Comparison of ENCODE assay signal across 10 cellular contexts in genomic region chr12:47218191-47218654, GRCh38.
A peak's percentile ranks its signal among the peaks of the same experiment; 100 is the strongest.
DNase-seq lines count a peak whose midpoint lies in the region; ATAC-seq, FAIRE-seq and TF ChIP-seq lines count a peak whose summit lies in the region.
"Had no signal": no experiment of that assay in that cellular context is flagged by ENCODE, and none has a peak within 500 bp of the region (broad histone marks: within the 10 kb centered on the region; RNA-seq: fewer than 3 reads in every experiment).

No MANE protein-coding gene starts in this region.

- ATAC-seq in CD8-positive, alpha-beta T cell: peak; percentile 40
- peak; percentile 38 for ATAC-seq in GM21619 (IDR thresholded peaks at IDR 0.05; ENCODE audit: unreplicated experiment)
- ATAC-seq in T-helper 17 cell: peak; percentile 24
- ATAC-seq in lower lobe of right lung: no peak
- no peak for ATAC-seq in GM19452 (IDR thresholded peaks at IDR 0.05; ENCODE audit: unreplicated experiment)
- ATAC-seq: psoas muscle had no signal

- CTCF ChIA-PET in CD8-positive, alpha-beta T cell (lab: Charles Lee): interaction anchor here (0.6 to 2.0 kb wide), 8 partner anchors 11 to 208 kb away, joined by 3 to 16 read pairs (median 4); partner anchors contain the start of genes AMIGO2 and PCED1B

- peak in 4 of 7 experiments; percentile 45 to 69 (median 56) for DNase-seq in CD8-positive, alpha-beta T cell
- DNase-seq in T-helper 17 cell (no peak), lower lobe of right lung (no peak), kidney (no peak), HTR-8/SVneo (ENCODE audit: insufficient read length, low spot score) (no peak), MM.1S (no peak)
- DNase-seq: DMS153, psoas muscle had no signal

- no peaks in the 10 kb centered on the region for H4K20me1 ChIP-seq in MM.1S (ENCODE audit: insufficient read depth, low read length)

- H3K9me2 ChIP-seq in MM.1S (replicated peaks; ENCODE audit: insufficient read depth, low read length): no peaks in the 10 kb centered on the region

- intact Hi-C loops in CD8-positive, alpha-beta T cell (cut with DNase I, micrococcal nuclease): loop anchor here (2.0 to 10.0 kb wide), 9 partner anchors 133 to 1223 kb away; partner anchors contain the start of genes HDAC7 (in 1 of the 2), RPAP3 (in 1 of the 2), SCAF11 (in 1 of the 2) and SLC38A1 (in 1 of the 2)
- intact Hi-C loops in lower lobe of right lung (cut with DNase I): no loop called here
- intact Hi-C loops in kidney (cut with DNase I): no loop called here

- FAIRE-seq in kidney (lab: Jason Lieb, UNC) (no peak), HTR-8/SVneo (lab: Jason Lieb, UNC) (no peak)

- peaks cover 15% of the 10 kb centered on the region for H3F3A ChIP-seq in MM.1S (ENCODE audit: insufficient read depth, low read length)

- H3K27me3 ChIP-seq in CD8-positive, alpha-beta T cell (ENCODE audit: insufficient read depth, low read length): no peaks in the 10 kb centered on the region
- H3K27me3 ChIP-seq in lower lobe of right lung (ENCODE audit: low read depth): no peaks in the 10 kb centered on the region
- H3K27me3 ChIP-seq in MM.1S (replicated peaks; ENCODE audit: insufficient read depth, low read length): no peaks in the 10 kb centered on the region

- H3K27me3 Mint-ChIP-seq in CD8-positive, alpha-beta T cell (ENCODE audit: low read depth): no peaks in the 10 kb centered on the region
- H3K27me3 Mint-ChIP-seq in T-helper 17 cell: no peaks in the 10 kb centered on the region

- peak overlapping the region; percentile 95 for H3K4me3 Mint-ChIP-seq in CD8-positive, alpha-beta T cell
- peak overlapping the region; percentile 97 for H3K4me3 Mint-ChIP-seq in T-helper 17 cell

- H3K9me3 Mint-ChIP-seq in CD8-positive, alpha-beta T cell: no peaks in the 10 kb centered on the region

- no peak for TF ChIP-seq CTCF in CD8-positive, alpha-beta T cell (IDR thresholded peaks at IDR 0.05)
- TF ChIP-seq CTCF in lower lobe of right lung (IDR thresholded peaks at IDR 0.05): no peak
- no peak for TF ChIP-seq CTCF in kidney (IDR thresholded peaks at IDR 0.05; ENCODE audit: borderline replicate concordance, extremely low read depth, insufficient read depth)
- no peak for TF ChIP-seq CTCF in MM.1S (IDR thresholded peaks at IDR 0.05; ENCODE audit: low read length)

- POLR2A ChIA-PET in CD8-positive, alpha-beta T cell (lab: Charles Lee): interaction anchor here (0.7 to 5.5 kb wide), 17 partner anchors 8 to 178 kb away, joined by 3 to 47 read pairs (median 4); partner anchors contain the start of genes AMIGO2 and PCED1B

- peak overlapping the region; percentile 80 for H3K4me3 ChIP-seq in CD8-positive, alpha-beta T cell (ENCODE audit: low read depth, low read length)
- H3K4me3 ChIP-seq in lower lobe of right lung (peak overlapping the region; percentile 40), kidney (ENCODE audit: low read length in 2 of 2) (no peak overlapping the region), MM.1S (ENCODE audit: low read length) (no peak overlapping the region)
- H3K4me3 ChIP-seq: psoas muscle had no signal

- peaks cover 41% of the 10 kb centered on the region for H3K4me1 Mint-ChIP-seq in CD8-positive, alpha-beta T cell (ENCODE audit: low read depth)
- H3K4me1 Mint-ChIP-seq in T-helper 17 cell: peaks cover 43% of the 10 kb centered on the region

- H3K4me2 ChIP-seq in MM.1S (ENCODE audit: low read depth, low read length): no peak overlapping the region

- H3K36me3 Mint-ChIP-seq in CD8-positive, alpha-beta T cell: peaks cover 74% of the 10 kb centered on the region
- H3K36me3 Mint-ChIP-seq in T-helper 17 cell (ENCODE audit: low read depth): peaks cover 22% of the 10 kb centered on the region

- peaks cover 8% of the 10 kb centered on the region for H3K79me2 ChIP-seq in MM.1S (ENCODE audit: low read length)

- peaks cover 22% of the 10 kb centered on the region for H3K4me1 ChIP-seq in CD8-positive, alpha-beta T cell (ENCODE audit: insufficient read depth, low read length)
- H3K4me1 ChIP-seq in lower lobe of right lung (peaks cover 12% of the 10 kb centered on the region), kidney (ENCODE audit: control insufficient read depth in 1 of 2, insufficient read depth in 1 of 2, low read depth in 1 of 2, low read length in 2 of 2) (peaks cover 0 to under 1% of the 10 kb centered on the region in 2 donors), MM.1S (ENCODE audit: low read length) (peaks cover 21% of the 10 kb centered on the region; the same call in 1 of the 2 replicates)
- H3K4me1 ChIP-seq: psoas muscle had no signal

- H3K36me3 ChIP-seq in CD8-positive, alpha-beta T cell (ENCODE audit: insufficient read depth, low read length): peaks cover 4% of the 10 kb centered on the region
- no peaks in the 10 kb centered on the region for H3K36me3 ChIP-seq in lower lobe of right lung
- no peaks in the 10 kb centered on the region for H3K36me3 ChIP-seq in kidney (ENCODE audit: control insufficient read depth in 1 of 2, insufficient read depth in 2 of 2, low read length in 2 of 2)
- no peaks in the 10 kb centered on the region for H3K36me3 ChIP-seq in MM.1S (replicated peaks; ENCODE audit: insufficient read depth, low read length)

- H3K27ac ChIP-seq in CD8-positive, alpha-beta T cell (ENCODE audit: low read depth, low read length): peak overlapping the region; percentile 81
- peak overlapping the region; percentile 41 for H3K27ac ChIP-seq in lower lobe of right lung
- H3K27ac ChIP-seq in kidney (ENCODE audit: low read depth in 2 of 2, low read length in 2 of 2): no peak overlapping the region
- no peak overlapping the region for H3K27ac ChIP-seq in MM.1S (ENCODE audit: low read length)
- H3K27ac ChIP-seq: psoas muscle had no signal

- H2AFZ ChIP-seq in MM.1S (ENCODE audit: low read length): no peak overlapping the region

- H3K9me3 ChIP-seq in CD8-positive, alpha-beta T cell (ENCODE audit: low read length): no peaks in the 10 kb centered on the region
- H3K9me3 ChIP-seq in T-helper 17 cell (ENCODE audit: control insufficient read depth, low read length, poor library complexity, severe bottlenecking) (no peaks in the 10 kb centered on the region), lower lobe of right lung (no peaks in the 10 kb centered on the region), kidney (ENCODE audit: control insufficient read depth in 1 of 2, low read length in 2 of 2) (no peaks in the 10 kb centered on the region), MM.1S (replicated peaks; ENCODE audit: insufficient read depth, low read length) (no peaks in the 10 kb centered on the region)
- H3K9me3 ChIP-seq: psoas muscle had no signal

- H3K9ac ChIP-seq in kidney (ENCODE audit: low read length in 2 of 2) (no peak overlapping the region), MM.1S (ENCODE audit: low read length) (no peak overlapping the region)

- peak overlapping the region; percentile 96 for H3K27ac Mint-ChIP-seq in CD8-positive, alpha-beta T cell
- peak overlapping the region; percentile 100 for H3K27ac Mint-ChIP-seq in T-helper 17 cell

Comparison
In these comparisons a context has a peak if more than half of its experiments do, and no peak if none do; other contexts are left out.
1. ATAC-seq: peak in CD8-positive, alpha-beta T cell (single experiment), GM21619 (single experiment) and T-helper 17 cell (single experiment); none in lower lobe of right lung (0 of 2) and GM19452 (single experiment).
2. DNase-seq: peak in CD8-positive, alpha-beta T cell (4 of 7); none in T-helper 17 cell (0 of 3), lower lobe of right lung (single experiment), kidney (single experiment), HTR-8/SVneo (single experiment) and MM.1S (single experiment).
3. H3K27ac ChIP-seq: peak in CD8-positive, alpha-beta T cell (single experiment) and lower lobe of right lung (single experiment); none in kidney (0 of 2) and MM.1S (single experiment).
4. H3K4me3 ChIP-seq: peak in CD8-positive, alpha-beta T cell (single experiment) and lower lobe of right lung (single experiment); none in kidney (0 of 2) and MM.1S (single experiment).
5. intact Hi-C loops: an anchor here in CD8-positive, alpha-beta T cell (2.0 to 10.0 kb wide); none called in lower lobe of right lung and kidney.